ENCODE assay signal across 9 cellular contexts in the genomic region with DNA sequence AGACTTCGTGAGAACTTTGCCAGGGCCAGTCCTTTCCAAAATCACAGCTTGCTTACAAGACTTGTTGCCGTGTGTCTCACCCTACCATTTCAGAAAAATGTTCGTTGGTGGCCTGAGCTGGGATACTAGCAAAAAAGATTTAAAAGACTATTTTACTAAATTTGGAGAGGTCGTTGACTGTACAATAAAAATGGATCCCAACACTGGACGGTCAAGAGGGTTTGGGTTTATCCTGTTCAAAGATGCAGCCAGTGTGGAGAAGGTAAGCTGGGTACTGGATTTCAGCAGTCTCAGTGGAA. TPM values are rescaled to one million over a fixed set of nuclear protein-coding genes. Genes with fewer than 3 reads are reported as not detected.
DNase-seq lines count a peak whose midpoint lies in the region; ATAC-seq and TF ChIP-seq lines count a peak whose summit lies in the region.
"Had no signal": no experiment of that assay in that cellular context is flagged by ENCODE, and none has a peak within 500 bp of the region (broad histone marks: within the 10 kb centered on the region; RNA-seq: fewer than 3 reads in every experiment).

No MANE protein-coding gene starts in this region.

- intact Hi-C loops in dendritic cell treated with granulocyte-macrophage colony-stimulating factor and Interleukin-4, amounts not matched to agents 40 ng/mL and 50 ng/mL, for 4 days (cut with micrococcal nuclease) = loop anchor here (2.0 kb wide), 1 partner anchor 51 kb away; no protein-coding TSS in a partner anchor
- intact Hi-C loops in naive thymus-derived CD4-positive, alpha-beta T cell (cut with micrococcal nuclease) = loop anchor here (2.0 to 10.0 kb wide), 9 partner anchors 51 to 1867 kb away; a partner anchor contains a TSS

- no peaks in the 10 kb centered on the region for H3K9me2 ChIP-seq in Karpas-422 (replicated peaks; ENCODE audit: insufficient read depth, low read length)

- POLR2A ChIA-PET in AG04450 (lab: Yijun Ruan, JAX) = no interaction called here
- POLR2A ChIA-PET in naive thymus-derived CD4-positive, alpha-beta T cell (lab: Charles Lee) = interaction anchor here (0.6 to 1.9 kb wide), 10 partner anchors 9 to 278 kb away, joined by 3 to 11 read pairs (median 4); a partner anchor contains a TSS

- H3K4me1 ChIP-seq in Karpas-422 (ENCODE audit: low read length) = peaks cover 28% of the 10 kb centered on the region
- peaks cover 11 to 25% of the 10 kb centered on the region in 2 donors for H3K4me1 ChIP-seq in naive thymus-derived CD4-positive, alpha-beta T cell (ENCODE audit: control insufficient read depth in 2 of 2, insufficient read depth in 2 of 2, low read length in 2 of 2)

- no peak overlapping the region for H2AFZ ChIP-seq in Karpas-422 (ENCODE audit: low read length)

- no peak for ATAC-seq in naive thymus-derived CD4-positive, alpha-beta T cell

- H3K9ac ChIP-seq in Karpas-422 (ENCODE audit: low read length) = peak overlapping the region; percentile 99

- H3K4me3 ChIP-seq in AG04450 (ENCODE audit: low read depth, low read length) = peak overlapping the region; percentile 75
- H3K4me3 ChIP-seq in Karpas-422 (ENCODE audit: low read length) = peak overlapping the region; percentile 76
- H3K4me3 ChIP-seq in naive thymus-derived CD4-positive, alpha-beta T cell (ENCODE audit: low read length) = peak overlapping the region; percentile 85

- peak overlapping the region; percentile 54 for H3K27ac Mint-ChIP-seq in dendritic cell treated with granulocyte-macrophage colony-stimulating factor and Interleukin-4, amounts not matched to agents 40 ng/mL and 50 ng/mL, for 4 days
- H3K27ac Mint-ChIP-seq in naive thymus-derived CD4-positive, alpha-beta T cell = peak overlapping the region; percentile 81 to 94 (median 86)

- H3K27ac ChIP-seq in AG04450 (ENCODE audit: low read depth, low read length) (no peak overlapping the region), Karpas-422 (ENCODE audit: low read length) (peak overlapping the region; percentile 84)
- peak overlapping the region; percentile 88 for H3K27ac ChIP-seq in naive thymus-derived CD4-positive, alpha-beta T cell (ENCODE audit: low read depth, low read length)

- H3K4me2 ChIP-seq in Karpas-422 (ENCODE audit: low read depth, low read length, poor library complexity, severe bottlenecking) = peak overlapping the region; percentile 96

- CTCF ChIA-PET in AG04450 (lab: Charles Lee) = interaction anchor here (0.6 to 2.1 kb wide), 4 partner anchors 26 to 599 kb away, joined by 3 to 4 read pairs (median 3); no protein-coding TSS in a partner anchor
- CTCF ChIA-PET in naive thymus-derived CD4-positive, alpha-beta T cell (lab: Charles Lee) = interaction anchor here (1.0 kb wide), 1 partner anchor 11 kb away, joined by 3 read pairs; no protein-coding TSS in a partner anchor

- no peak for TF ChIP-seq CTCF in AG04450 (IDR thresholded peaks at IDR 0.05; ENCODE audit: low read depth, low read length)

- peak overlapping the region; percentile 96 for H3K4me3 Mint-ChIP-seq in dendritic cell treated with granulocyte-macrophage colony-stimulating factor and Interleukin-4, amounts not matched to agents 40 ng/mL and 50 ng/mL, for 4 days
- peak overlapping the region; percentile 71 to 96 (median 82) for H3K4me3 Mint-ChIP-seq in naive thymus-derived CD4-positive, alpha-beta T cell

- H3K27me3 Mint-ChIP-seq in dendritic cell treated with granulocyte-macrophage colony-stimulating factor and Interleukin-4, amounts not matched to agents 40 ng/mL and 50 ng/mL, for 4 days = no peaks in the 10 kb centered on the region
- peaks cover 0 to 2% (median 0%) of the 10 kb centered on the region in 5 donors for H3K27me3 Mint-ChIP-seq in naive thymus-derived CD4-positive, alpha-beta T cell

- H3K27me3 ChIP-seq in AG04450 (ENCODE audit: control insufficient read depth, insufficient read depth, low read length) (no peaks in the 10 kb centered on the region), Karpas-422 (ENCODE audit: low read length) (no peaks in the 10 kb centered on the region)
- H3K27me3 ChIP-seq in naive thymus-derived CD4-positive, alpha-beta T cell (ENCODE audit: control insufficient read depth in 2 of 2, insufficient read depth in 2 of 2, low read length in 2 of 2) = no peaks in the 10 kb centered on the region

- no peaks in the 10 kb centered on the region; the same call in 1 of the 2 replicates for H3K9me3 ChIP-seq in AG04450 (ENCODE audit: control insufficient read depth, insufficient read depth, low read length)
- H3K9me3 ChIP-seq in Karpas-422 (ENCODE audit: low read length) = no peaks in the 10 kb centered on the region
- H3K9me3 ChIP-seq in naive thymus-derived CD4-positive, alpha-beta T cell (ENCODE audit: control insufficient read depth in 2 of 3, low read length in 3 of 3) = no peaks in the 10 kb centered on the region

- H4K20me1 ChIP-seq in Karpas-422 (ENCODE audit: insufficient read depth, low read depth, low read length) = peaks cover 52% of the 10 kb centered on the region

- peaks cover 50% of the 10 kb centered on the region for H3K79me2 ChIP-seq in Karpas-422 (ENCODE audit: low read length)

- peaks cover 62% of the 10 kb centered on the region for H3K36me3 Mint-ChIP-seq in dendritic cell treated with granulocyte-macrophage colony-stimulating factor and Interleukin-4, amounts not matched to agents 40 ng/mL and 50 ng/mL, for 4 days (ENCODE audit: low read depth)
- H3K36me3 Mint-ChIP-seq in naive thymus-derived CD4-positive, alpha-beta T cell = peaks cover 4 to 37% (median 14%) of the 10 kb centered on the region in 5 donors

- H3K36me3 ChIP-seq in Karpas-422 (ENCODE audit: insufficient read depth, low read length) = peaks cover 53% of the 10 kb centered on the region
- H3K36me3 ChIP-seq in naive thymus-derived CD4-positive, alpha-beta T cell (ENCODE audit: control insufficient read depth in 2 of 3, insufficient read depth in 3 of 3, low read length in 3 of 3) = peaks cover 19 to 43% (median 29%) of the 10 kb centered on the region in 3 experiments

- peaks cover 49% of the 10 kb centered on the region for H3K4me1 Mint-ChIP-seq in dendritic cell treated with granulocyte-macrophage colony-stimulating factor and Interleukin-4, amounts not matched to agents 40 ng/mL and 50 ng/mL, for 4 days (ENCODE audit: low read depth)
- H3K4me1 Mint-ChIP-seq in naive thymus-derived CD4-positive, alpha-beta T cell = peaks cover 28 to 45% (median 33%) of the 10 kb centered on the region in 7 donors

- no peaks in the 10 kb centered on the region for H3K9me3 Mint-ChIP-seq in dendritic cell treated with granulocyte-macrophage colony-stimulating factor and Interleukin-4, amounts not matched to agents 40 ng/mL and 50 ng/mL, for 4 days
- peaks cover 0 to 5% (median 0%) of the 10 kb centered on the region in 11 donors for H3K9me3 Mint-ChIP-seq in naive thymus-derived CD4-positive, alpha-beta T cell

- DNase-seq in AG04450 (ENCODE audit: low read depth, low spot score) (no peak), Karpas-422 (no peak), UCSD-AML1 (lab: John Stamatoyannopoulos, UW; ENCODE audit: unreplicated experiment) (no peak), hippocampal formation (lab: John Stamatoyannopoulos, UW) (no peak), HK-2 (ENCODE audit: unreplicated experiment) (no peak)
- DNase-seq in naive thymus-derived CD4-positive, alpha-beta T cell = no peak
- no peak for DNase-seq in activated CD4-positive, alpha-beta T cell treated with anti-CD3 and anti-CD28 coated beads, Interleukin-2, amount 50 U/mL, for 4 hours

RNA-seq across cellular contexts. Expression of a gene that starts 1.4 kb away (rescaled TPM):
- polyA plus RNA-seq in AG04450 (2011; rRNA removed) = 90.9 and 102 TPM in 2 replicates
- 39.4 and 45.6 TPM in 2 replicates for polyA minus RNA-seq in AG04450 (2011; rRNA and poly(A)+ RNA removed)
- 75.7 and 136 TPM in 2 replicates for total RNA-seq in Karpas-422 (2014; rRNA removed; shearing (Covaris generic); ENCODE audit: low replicate concordance)
- total RNA-seq in naive thymus-derived CD4-positive, alpha-beta T cell = 100 to 1,000 TPM in 1 of 5 experiments, 10 to 100 TPM in 4; 68.9 to 197 (median 82.6) TPM
- 10 to 100 TPM; 40.6 to 62.4 TPM for polyA plus RNA-seq in naive thymus-derived CD4-positive, alpha-beta T cell

RNA-seq across cellular contexts. Expression of a gene that starts 18.5 kb away (rescaled TPM):
- polyA plus RNA-seq in AG04450 (2011; rRNA removed) = not detected in 2 replicates
- polyA minus RNA-seq in AG04450 (2011; rRNA and poly(A)+ RNA removed) = not detected in 2 replicates
- not detected in 2 replicates for total RNA-seq in Karpas-422 (2014; rRNA removed; shearing (Covaris generic); ENCODE audit: low replicate concordance)
- not detected for total RNA-seq in naive thymus-derived CD4-positive, alpha-beta T cell
- polyA plus RNA-seq in naive thymus-derived CD4-positive, alpha-beta T cell = not detected
- total RNA-seq: temporal lobe had no signal

RNA-seq across cellular contexts. Expression of a gene that starts 26.9 kb away (rescaled TPM):
- 33.4 and 36.0 TPM in 2 replicates for polyA plus RNA-seq in AG04450 (2011; rRNA removed)
- 58.1 and 68.2 TPM in 2 replicates for polyA minus RNA-seq in AG04450 (2011; rRNA and poly(A)+ RNA removed)
- total RNA-seq in Karpas-422 (2014; rRNA removed; shearing (Covaris generic); ENCODE audit: low replicate concordance) = 116 and 118 TPM in 2 replicates
- total RNA-seq in naive thymus-derived CD4-positive, alpha-beta T cell = 100 to 1,000 TPM; 107 to 265 (median 176) TPM
- 10 to 100 TPM; 38.8 to 50.2 TPM for polyA plus RNA-seq in naive thymus-derived CD4-positive, alpha-beta T cell

RNA-seq across cellular contexts. Expression of a gene that starts 52.0 kb away (rescaled TPM):
- polyA plus RNA-seq in AG04450 (2011; rRNA removed) = 93.1 and 108 TPM in 2 replicates
- polyA minus RNA-seq in AG04450 (2011; rRNA and poly(A)+ RNA removed) = 32.4 and 32.7 TPM in 2 replicates
- 264 and 330 TPM in 2 replicates for total RNA-seq in Karpas-422 (2014; rRNA removed; shearing (Covaris generic); ENCODE audit: low replicate concordance)
- 100 to 1,000 TPM in 1 of 5 experiments, 10 to 100 TPM in 4; 50.5 to 149 (median 70.5) TPM for total RNA-seq in naive thymus-derived CD4-positive, alpha-beta T cell
- 100 to 1,000 TPM; 226 to 231 TPM for polyA plus RNA-seq in naive thymus-derived CD4-positive, alpha-beta T cell
